ENCODE assay signal across 8 cellular contexts in the genomic region with DNA sequence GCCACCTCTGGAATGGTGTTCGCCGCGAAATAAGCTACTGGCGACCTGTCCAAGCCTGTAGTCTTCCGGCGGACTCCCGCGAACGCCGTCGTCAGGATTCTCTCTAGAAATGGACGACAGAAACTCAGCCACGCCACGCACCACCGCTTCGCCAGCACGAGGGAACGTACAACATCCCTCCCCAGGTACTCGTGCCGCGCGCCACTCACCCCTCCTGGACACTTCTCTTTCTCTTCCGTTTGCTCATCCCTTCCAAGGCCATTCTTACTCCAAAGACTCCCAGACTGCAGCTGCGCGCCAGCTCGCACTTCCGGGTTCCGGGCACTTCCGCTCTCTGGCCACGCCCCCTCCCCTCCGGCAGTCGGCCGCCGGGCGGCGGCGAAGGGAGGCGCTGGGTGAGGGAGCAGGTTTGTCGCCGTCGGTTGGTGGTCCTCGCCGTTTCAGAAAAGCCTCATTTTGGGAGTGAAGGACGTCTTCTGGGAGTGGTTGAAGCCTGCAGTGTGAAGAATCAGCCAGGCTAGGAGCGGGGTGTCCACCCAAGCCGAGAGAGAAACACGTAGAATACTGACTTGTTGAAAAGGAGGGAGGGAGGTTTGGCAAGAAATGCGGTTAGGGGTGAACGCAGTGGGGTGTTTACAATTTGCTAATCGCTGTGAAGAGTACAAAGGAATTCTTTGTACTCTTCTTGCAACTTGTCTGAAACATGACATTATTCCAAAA. TPM values are rescaled to one million over a fixed set of nuclear protein-coding genes. Genes with fewer than 3 reads are reported as not detected.
DNase-seq lines count a peak whose midpoint lies in the region; ATAC-seq and TF ChIP-seq lines count a peak whose summit lies in the region.

TSS of gene RBM34 (minus strand) at position 286 of the 720 bp plus-strand sequence. CDS start at position 262, 24 bp downstream.

- CTCF ChIA-PET in PC-9 (lab: Charles Lee): no interaction called here

- peaks cover 17% of the 10 kb centered on the region for H3K36me3 ChIP-seq in PC-9 (ENCODE audit: low read depth)

- H4K20me1 ChIP-seq in PC-9 (ENCODE audit: insufficient read depth): no peaks in the 10 kb centered on the region; the same call in 1 of the 2 replicates

- BruUV-seq in PC-9 (replicated peaks; lab: Mats Ljungman, UMichigan): no TSS peak

- peaks cover 39% of the 10 kb centered on the region for H3K79me2 ChIP-seq in PC-9 (ENCODE audit: low read depth)

- peak within 1 kb of the TSS; percentile 82 for H3K4me2 ChIP-seq in PC-9

- intact Hi-C loops in PC-9 (cut with micrococcal nuclease; ENCODE audit: unreplicated experiment): loop anchor here (2.0 to 5.0 kb wide), 3 partner anchors 166 to 344 kb away; partner anchors contain the start of genes ARID4B, B3GALNT2 and GGPS1

- no peaks in the 10 kb centered on the region for H3K27me3 ChIP-seq in PC-9 (ENCODE audit: insufficient read depth, low read depth)

- peaks cover 21% of the 10 kb centered on the region for H3F3A ChIP-seq in PC-9 (ENCODE audit: insufficient read depth, low read depth)

- H3K4me3 ChIP-seq in Jurkat, Clone E6-1 (ENCODE audit: low read length): peak within 1 kb of the TSS; percentile 96
- H3K4me3 ChIP-seq in PC-9: peak within 1 kb of the TSS; percentile 73
- peak within 1 kb of the TSS; percentile 76 for H3K4me3 ChIP-seq in epithelial cell of proximal tubule (ENCODE audit: low read depth, low read length)

- no peaks in the 10 kb centered on the region for H3K9me3 ChIP-seq in PC-9 (ENCODE audit: insufficient read depth, low read depth)

- peak within 1 kb of the TSS; percentile 85 for H3K27ac ChIP-seq in PC-9

- no peaks in the 10 kb centered on the region for H3K9me2 ChIP-seq in PC-9 (ENCODE audit: insufficient read depth)

- peak within 1 kb of the TSS; percentile 88 for H2AFZ ChIP-seq in PC-9

- peak; percentile 93 for ATAC-seq in GM21619 (IDR thresholded peaks at IDR 0.05; ENCODE audit: unreplicated experiment)

- TF ChIP-seq CTCF in PC-9 (conservative IDR thresholded peaks at IDR 0.05) (no peak), epithelial cell of proximal tubule (conservative IDR thresholded peaks at IDR 0.05; ENCODE audit: low read depth, low read length) (peak; percentile 1)

- H3K4me1 ChIP-seq in PC-9 (replicated peaks; ENCODE audit: insufficient read depth): peaks cover 16% of the 10 kb centered on the region

- POLR2A ChIA-PET in PC-9 (lab: Charles Lee; ENCODE audit: unreplicated experiment): interaction anchor here (0.5 to 0.9 kb wide), 6 partner anchors 24 to 790 kb away, joined by 3 to 6 read pairs (median 3); no protein-coding TSS in a partner anchor

- peak; percentile 96 for DNase-seq in DMS53 (lab: John Stamatoyannopoulos, UW)
- DNase-seq in Jurkat, Clone E6-1 (ENCODE audit: low read depth, low spot score): peak; percentile 86
- peak; percentile 80 to 95 for DNase-seq in PC-9
- peak; percentile 94 for DNase-seq in activated T-cell treated with anti-CD3 and anti-CD28 coated beads for 48 hours (ENCODE audit: low read depth)
- DNase-seq in epithelial cell of proximal tubule (ENCODE audit: low read depth): peak; percentile 46
- peak; percentile 93 for DNase-seq in mucosa of gallbladder (ENCODE audit: low spot score)
- peak; percentile 89 for DNase-seq in stimulated activated CD8-positive, alpha-beta memory T cell treated with anti-CD3 and anti-CD28 coated beads, Interleukin-4, amount 100 ng/mL, for 24 hours (ENCODE audit: low read depth)

RNA-seq across cellular contexts. Expression of gene RBM34, which starts in this region (rescaled TPM):
- polyA plus RNA-seq in Jurkat, Clone E6-1 (2012; ENCODE audit: insufficient read depth, insufficient read length): 145 TPM
- total RNA-seq in PC-9 (2021) (101 and 106 TPM in 2 replicates), epithelial cell of proximal tubule (66.6 and 87.2 TPM in 2 replicates), mucosa of gallbladder (51.0 TPM)

Comparison
In these comparisons a context has a peak if more than half of its experiments do, and no peak if none do; other contexts are left out.
1. Peak in every context shown above with its lines: DNase-seq, ATAC-seq, H3K4me3 ChIP-seq and H3K27ac ChIP-seq.
2. DNase-seq: peak in every context shown above with its lines; median percentile 96 in DMS53; 94 in activated T-cell treated with anti-CD3 and anti-CD28 coated beads for 48 hours; 93 in mucosa of gallbladder; 89 in stimulated activated CD8-positive, alpha-beta memory T cell treated with anti-CD3 and anti-CD28 coated beads, Interleukin-4, amount 100 ng/mL, for 24 hours; 88 in PC-9; 86 in Jurkat, Clone E6-1; 46 in epithelial cell of proximal tubule.